7 cellular contexts compared by ENCODE assay signal in the genomic region with DNA sequence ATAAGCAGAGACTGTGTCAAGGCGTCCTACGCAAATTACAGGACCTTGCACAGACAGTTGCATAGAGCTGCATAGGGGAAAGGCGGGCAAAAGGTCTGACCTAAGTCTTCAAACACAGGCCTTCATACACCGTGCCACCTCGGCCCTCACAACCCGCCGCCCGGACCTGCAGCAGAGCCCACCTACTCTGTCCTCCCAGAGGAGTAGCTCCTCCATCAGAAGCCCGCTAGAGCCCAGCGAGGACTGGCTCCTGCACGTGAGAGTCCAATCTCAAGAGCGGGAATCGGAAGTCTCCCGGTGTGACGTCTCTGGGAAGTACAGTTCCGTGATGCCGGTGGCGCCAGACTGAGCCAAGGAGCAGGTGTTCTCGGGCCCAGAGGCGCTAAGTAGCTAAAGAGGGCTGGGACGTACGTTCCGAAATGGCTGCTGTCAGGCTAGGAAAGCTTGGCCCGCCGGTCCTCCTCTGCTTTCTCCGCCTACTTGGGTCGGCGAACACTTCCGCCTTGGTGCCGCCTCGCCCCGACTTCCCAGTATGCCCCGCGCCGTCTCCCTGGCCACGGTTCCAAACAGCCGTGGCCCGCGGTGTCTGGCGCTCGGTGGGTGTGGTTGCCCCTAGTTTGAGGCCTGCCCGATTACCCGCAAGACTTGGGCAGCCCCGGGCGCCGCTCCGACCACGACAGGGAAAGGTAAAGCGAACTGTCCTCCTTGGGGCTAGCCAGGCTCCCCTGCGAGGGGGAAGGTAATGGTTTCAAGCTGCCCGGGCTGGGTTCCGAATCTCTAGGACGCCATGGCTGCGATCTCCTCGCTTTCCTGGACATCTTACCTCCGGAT. TPM values are rescaled to one million over a fixed set of nuclear protein-coding genes. Genes with fewer than 3 reads are reported as not detected.
DNase-seq lines count a peak whose midpoint lies in the region; ATAC-seq and TF ChIP-seq lines count a peak whose summit lies in the region.

A gene with protein sequence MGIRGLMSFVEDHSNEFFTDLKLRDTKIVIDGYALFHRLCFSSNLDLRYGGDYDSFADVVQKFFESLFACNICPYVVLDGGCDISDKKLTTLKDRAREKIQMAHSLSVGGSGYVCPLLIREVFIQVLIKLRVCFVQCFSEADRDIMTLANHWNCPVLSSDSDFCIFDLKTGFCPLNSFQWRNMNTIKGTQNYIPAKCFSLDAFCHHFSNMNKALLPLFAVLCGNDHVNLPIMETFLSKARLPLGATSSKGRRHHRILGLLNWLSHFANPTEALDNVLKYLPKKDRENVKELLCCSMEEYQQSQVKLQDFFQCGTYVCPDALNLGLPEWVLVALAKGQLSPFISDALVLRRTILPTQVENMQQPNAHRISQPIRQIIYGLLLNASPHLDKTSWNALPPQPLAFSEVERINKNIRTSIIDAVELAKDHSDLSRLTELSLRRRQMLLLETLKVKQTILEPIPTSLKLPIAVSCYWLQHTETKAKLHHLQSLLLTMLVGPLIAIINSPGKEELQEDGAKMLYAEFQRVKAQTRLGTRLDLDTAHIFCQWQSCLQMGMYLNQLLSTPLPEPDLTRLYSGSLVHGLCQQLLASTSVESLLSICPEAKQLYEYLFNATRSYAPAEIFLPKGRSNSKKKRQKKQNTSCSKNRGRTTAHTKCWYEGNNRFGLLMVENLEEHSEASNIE (minus strand): TSS at position 505 of the 831 bp plus-strand sequence. CDS start 1,519 bp downstream, outside the sequence.
A gene with protein sequence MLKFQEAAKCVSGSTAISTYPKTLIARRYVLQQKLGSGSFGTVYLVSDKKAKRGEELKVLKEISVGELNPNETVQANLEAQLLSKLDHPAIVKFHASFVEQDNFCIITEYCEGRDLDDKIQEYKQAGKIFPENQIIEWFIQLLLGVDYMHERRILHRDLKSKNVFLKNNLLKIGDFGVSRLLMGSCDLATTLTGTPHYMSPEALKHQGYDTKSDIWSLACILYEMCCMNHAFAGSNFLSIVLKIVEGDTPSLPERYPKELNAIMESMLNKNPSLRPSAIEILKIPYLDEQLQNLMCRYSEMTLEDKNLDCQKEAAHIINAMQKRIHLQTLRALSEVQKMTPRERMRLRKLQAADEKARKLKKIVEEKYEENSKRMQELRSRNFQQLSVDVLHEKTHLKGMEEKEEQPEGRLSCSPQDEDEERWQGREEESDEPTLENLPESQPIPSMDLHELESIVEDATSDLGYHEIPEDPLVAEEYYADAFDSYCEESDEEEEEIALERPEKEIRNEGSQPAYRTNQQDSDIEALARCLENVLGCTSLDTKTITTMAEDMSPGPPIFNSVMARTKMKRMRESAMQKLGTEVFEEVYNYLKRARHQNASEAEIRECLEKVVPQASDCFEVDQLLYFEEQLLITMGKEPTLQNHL (plus strand): TSS at position 557 of the 831 bp plus-strand sequence. CDS start 2,832 bp downstream, outside the sequence.

- in situ Hi-C loops in astrocyte of the spinal cord (cut with HindIII; ENCODE audit: low sequenced_read_pairs), result no loop called here

- TF ChIP-seq CTCF in astrocyte of the spinal cord (IDR thresholded peaks at IDR 0.05; ENCODE audit: low read depth, low read length), result no peak

- ATAC-seq in GM18508 (IDR thresholded peaks at IDR 0.05; ENCODE audit: insufficient read depth, unreplicated experiment) (peak; percentile 85), HG02981 (IDR thresholded peaks at IDR 0.05; ENCODE audit: unreplicated experiment) (peak; percentile 98), sciatic nerve (peak; percentile 100)

- intact Hi-C loops in sciatic nerve (cut with DNase I), result no loop called here

- H3K4me3 ChIP-seq in astrocyte of the spinal cord (ENCODE audit: low read depth, low read length), result peak within 1 kb of the TSS; percentile 79

- DNase-seq in NCI-H2029 (lab: John Stamatoyannopoulos, UW), result peak; percentile 73
- peak; percentile 88 for DNase-seq in T-helper 9 cell
- DNase-seq in astrocyte of the spinal cord (ENCODE audit: low read depth, low spot score), result peak; percentile 89
- DNase-seq in hypothalamus (lab: John Stamatoyannopoulos, UW), result peak; percentile 39 to 93 (median 79)
- peak; percentile 93 for DNase-seq in sciatic nerve (ENCODE audit: low spot score)

RNA-seq across cellular contexts. Expression of the first gene that starts in this region (rescaled TPM):
- 7.7 TPM for total RNA-seq in sciatic nerve

RNA-seq across cellular contexts. Expression of the second gene that starts in this region (rescaled TPM):
- 16.9 TPM for total RNA-seq in sciatic nerve

Comparison
In these comparisons a context has a peak if more than half of its experiments do, and no peak if none do; other contexts are left out.
1. Peak in every context shown above with its lines: DNase-seq, ATAC-seq and H3K4me3 ChIP-seq.